In the genomic region with DNA sequence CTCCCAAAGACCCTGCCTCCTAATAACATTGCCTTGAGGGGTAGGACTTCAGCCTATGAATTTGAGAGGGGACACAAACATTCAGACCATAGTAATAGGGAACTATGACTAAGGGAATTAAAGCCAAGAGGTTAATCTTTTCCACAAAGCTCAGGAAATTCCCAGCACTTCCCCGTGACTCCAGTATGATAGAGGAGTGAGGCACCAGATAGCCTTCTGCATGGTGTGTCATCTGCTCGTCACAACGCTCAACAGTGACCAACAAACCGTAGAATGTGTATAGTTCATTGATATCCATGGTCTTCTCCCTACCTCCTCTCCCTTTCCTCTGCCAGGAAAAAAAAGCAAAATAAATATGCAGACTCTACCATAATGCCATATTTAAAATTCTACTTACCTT, we compare ENCODE assay signal across 18 cellular contexts.
"Had no signal": no experiment of that assay in that cellular context is flagged by ENCODE, and none has a peak within 500 bp of the region (broad histone marks: within the 10 kb centered on the region; RNA-seq: fewer than 3 reads in every experiment).

No MANE protein-coding gene starts in this region.

- H3K27ac Mint-ChIP-seq: activated naive CD8-positive, alpha-beta T cell treated with anti-CD3 and anti-CD28 coated beads for 36 hours; mesothelial cell of epicardium; natural killer cell treated with Interleukin-12 subunit alpha and Interleukin-12 subunit beta and Interleukin-15 and Interleukin-18, amount 100 ng/mL, for 72 hours; T-helper 17 cell had no signal

- H2AFZ ChIP-seq: hepatocyte had no signal

- H3K9me3 ChIP-seq: neutrophil, pancreas, sigmoid colon, thyroid gland had no signal

- H3K27me3 ChIP-seq: dorsolateral prefrontal cortex, hepatocyte, neutrophil, pancreas, sigmoid colon, spleen, thyroid gland had no signal

- H3K4me2 ChIP-seq: hepatocyte had no signal

- DNase-seq: activated CD4-positive, alpha-beta T cell treated with anti-CD3 and anti-CD28 coated beads, Interleukin-2, amount 50 U/mL, for 48 hours; activated naive CD8-positive, alpha-beta T cell treated with anti-CD3 and anti-CD28 coated beads for 36 hours; amniotic stem cell; dorsolateral prefrontal cortex; erythroblast; pancreas; sigmoid colon; spleen; stimulated activated CD8-positive, alpha-beta memory T cell treated with anti-CD3 and anti-CD28 coated beads, Interleukin-4, amount 100 ng/mL, for 48 hours; stimulated activated naive CD4-positive, alpha-beta T cell treated with Interleukin-2 at 50 U/mL for 16 hours; T-helper 17 cell; thyroid gland; WERI-Rb-1 had no signal

- H3K27me3 Mint-ChIP-seq: activated naive CD8-positive, alpha-beta T cell treated with anti-CD3 and anti-CD28 coated beads for 36 hours; natural killer cell treated with Interleukin-12 subunit alpha and Interleukin-12 subunit beta and Interleukin-15 and Interleukin-18, amount 100 ng/mL, for 72 hours; T-helper 17 cell had no signal

- H3K27ac ChIP-seq: dorsolateral prefrontal cortex, hepatocyte, neutrophil, pancreas, sigmoid colon, spleen, WERI-Rb-1 had no signal

- H3K79me2 ChIP-seq: hepatocyte had no signal

- H3K4me1 ChIP-seq: pancreas, sigmoid colon, spleen had no signal

- H3K4me1 Mint-ChIP-seq: activated naive CD8-positive, alpha-beta T cell treated with anti-CD3 and anti-CD28 coated beads for 36 hours; T-helper 17 cell had no signal

- H3K4me3 ChIP-seq: dorsolateral prefrontal cortex, hepatocyte, lung, pancreas, sigmoid colon, spleen, thyroid gland had no signal

- H3K4me3 Mint-ChIP-seq: activated naive CD8-positive, alpha-beta T cell treated with anti-CD3 and anti-CD28 coated beads for 36 hours; mesothelial cell of epicardium; natural killer cell treated with Interleukin-12 subunit alpha and Interleukin-12 subunit beta and Interleukin-15 and Interleukin-18, amount 100 ng/mL, for 72 hours; T-helper 17 cell had no signal

- H3K36me3 ChIP-seq: pancreas, thyroid gland, WERI-Rb-1 had no signal

- H3K9me3 Mint-ChIP-seq: activated naive CD8-positive, alpha-beta T cell treated with anti-CD3 and anti-CD28 coated beads for 36 hours; natural killer cell treated with Interleukin-12 subunit alpha and Interleukin-12 subunit beta and Interleukin-15 and Interleukin-18, amount 100 ng/mL, for 72 hours had no signal

- H3K36me3 Mint-ChIP-seq: natural killer cell treated with Interleukin-12 subunit alpha and Interleukin-12 subunit beta and Interleukin-15 and Interleukin-18, amount 100 ng/mL, for 72 hours had no signal
